In genomic region chr10:510415-510881, GRCh38 we compare ENCODE assay signal across 8 cellular contexts.
DNase-seq lines count a peak whose midpoint lies in the region; ATAC-seq and TF ChIP-seq lines count a peak whose summit lies in the region.

No MANE protein-coding gene starts in this region.

- H3K27me3 ChIP-seq in stomach: no peaks in the 10 kb centered on the region

- no peak for TF ChIP-seq POLR2A in stomach (IDR thresholded peaks at IDR 0.05)

- H3K36me3 ChIP-seq in stomach (peaks cover 0 to 19% (median 1%) of the 10 kb centered on the region in 4 donors), mucosa of descending colon (ENCODE audit: low read depth) (no peaks in the 10 kb centered on the region)

- intact Hi-C loops in stomach (cut with DNase I; ENCODE audit: low total_unique reads): loop anchor here (10.0 kb wide), 1 partner anchor 174 kb away; the partner anchor contains the start of gene DIP2C
- intact Hi-C loops in mucosa of descending colon (cut with DNase I, micrococcal nuclease): loop anchor here in 1 of 2 donors (10.0 kb wide), 1 partner anchor 174 kb away; the partner anchor contains the start of gene DIP2C

- H3K4me1 ChIP-seq in stomach: peaks cover 7 to 62% (median 40%) of the 10 kb centered on the region in 4 donors
- H3K4me1 ChIP-seq in mucosa of descending colon (ENCODE audit: low read depth): no peaks in the 10 kb centered on the region

- WGBS in stomach, 5 donors: 43 to 75% (median 53%) methylated on average over 17 of the region's 17 CpGs

- DNase-seq in NCI-H1417 treated with DMSO at 0.1 percent for 48 hours (lab: John Stamatoyannopoulos, UW) (peak; percentile 47), coronary artery (ENCODE audit: low spot score) (no peak), medulla oblongata (ENCODE audit: extremely low spot score) (peak; percentile 71), stomach (no peak), GF-D8 (lab: John Stamatoyannopoulos, UW) (no peak), mucosa of descending colon (no peak), GM19240 (ENCODE audit: insufficient read length, low spot score) (no peak), T1000 (lab: John Stamatoyannopoulos, UW) (no peak)

- ATAC-seq in mucosa of descending colon: no peak

- no peak for TF ChIP-seq EP300 in stomach (IDR thresholded peaks at IDR 0.05)

- H3K4me3 ChIP-seq in coronary artery: peak overlapping the region; percentile 19
- no peak overlapping the region for H3K4me3 ChIP-seq in stomach
- H3K4me3 ChIP-seq in mucosa of descending colon: no peak overlapping the region

- TF ChIP-seq CTCF in coronary artery (IDR thresholded peaks at IDR 0.05): no peak
- TF ChIP-seq CTCF in stomach (IDR thresholded peaks at IDR 0.05): no peak
- TF ChIP-seq CTCF in mucosa of descending colon (IDR thresholded peaks at IDR 0.05): no peak

- H3K9me3 ChIP-seq in stomach: no peaks in the 10 kb centered on the region
- H3K9me3 ChIP-seq in mucosa of descending colon: no peaks in the 10 kb centered on the region

- peak overlapping the region in 1 of 2 donors; percentile 25 for H3K27ac ChIP-seq in coronary artery
- peak overlapping the region in 4 of 5 donors; percentile 61 to 79 (median 68) for H3K27ac ChIP-seq in stomach

Comparison
In these comparisons a context has a peak if more than half of its experiments do, and no peak if none do; other contexts are left out.
1. DNase-seq: peak in NCI-H1417 treated with DMSO at 0.1 percent for 48 hours (single experiment) and medulla oblongata (single experiment); none in coronary artery (single experiment), stomach (single experiment), GF-D8 (single experiment), mucosa of descending colon (0 of 3), GM19240 (single experiment) and T1000 (single experiment).